Comparison of ENCODE assay signal across 16 cellular contexts in genomic region chr18:62258606-62259005, GRCh38.
A peak's percentile ranks its signal among the peaks of the same experiment; 100 is the strongest.
DNase-seq lines count a peak whose midpoint lies in the region; ATAC-seq and TF ChIP-seq lines count a peak whose summit lies in the region.
"Had no signal": no experiment of that assay in that cellular context is flagged by ENCODE, and none has a peak within 500 bp of the region (broad histone marks: within the 10 kb centered on the region; RNA-seq: fewer than 3 reads in every experiment).

No MANE protein-coding gene starts in this region.

- H3K4me1 ChIP-seq in effector memory CD4-positive, alpha-beta T cell (ENCODE audit: control insufficient read depth, insufficient read depth, low read length, poor library complexity, severe bottlenecking): no peaks in the 10 kb centered on the region

- H3K9me3 ChIP-seq in effector memory CD4-positive, alpha-beta T cell (ENCODE audit: control insufficient read depth, low read length): no peaks in the 10 kb centered on the region

- no peak overlapping the region for H3K27ac ChIP-seq in effector memory CD4-positive, alpha-beta T cell (ENCODE audit: insufficient read depth, low read length, poor library complexity, severe bottlenecking)
- peak overlapping the region in 3 of 59 donors; percentile 6 to 35 (median 10) for H3K27ac ChIP-seq in dorsolateral prefrontal cortex
- H3K27ac ChIP-seq: RWPE1 had no signal

- H3K4me3 ChIP-seq in effector memory CD4-positive, alpha-beta T cell (ENCODE audit: insufficient read depth, low read depth, low read length, poor library complexity, severe bottlenecking): no peak overlapping the region
- no peak overlapping the region for H3K4me3 ChIP-seq in dorsolateral prefrontal cortex
- H3K4me3 ChIP-seq: smooth muscle cell had no signal

- no peak for TF ChIP-seq CTCF in activated CD8-positive, alpha-beta T cell treated with anti-CD3 and anti-CD28 coated beads for 36 hours (IDR thresholded peaks at IDR 0.05)
- no peak for TF ChIP-seq CTCF in dorsolateral prefrontal cortex (IDR thresholded peaks at IDR 0.05 in 54 of 56, conservative IDR thresholded peaks at IDR 0.05 in 2 of 56; ENCODE audit: low read depth in 1 of 56, partially characterized antibody in 56 of 56)

- CTCF ChIA-PET in activated CD8-positive, alpha-beta T cell treated with anti-CD3 and anti-CD28 coated beads, Interleukin-2, amount 10 ng/mL, durations not matched to agents 7 days and 5 days (lab: Charles Lee): interaction anchor here (1.1 to 2.1 kb wide), 3 partner anchors 9 to 166 kb away, joined by 3 to 12 read pairs (median 3); no protein-coding TSS in a partner anchor
- CTCF ChIA-PET in activated CD8-positive, alpha-beta T cell treated with anti-CD3 and anti-CD28 coated beads for 36 hours (lab: Charles Lee): interaction anchor here (0.6 to 2.5 kb wide), 3 partner anchors 9 to 76 kb away, joined by 3 to 15 read pairs (median 5); no protein-coding TSS in a partner anchor

- H3K9me3 Mint-ChIP-seq in activated CD8-positive, alpha-beta T cell treated with anti-CD3 and anti-CD28 coated beads, Interleukin-2, amount 10 ng/mL, durations not matched to agents 7 days and 5 days (ENCODE audit: insufficient read depth): no peaks in the 10 kb centered on the region
- H3K9me3 Mint-ChIP-seq in activated CD8-positive, alpha-beta T cell treated with anti-CD3 and anti-CD28 coated beads for 36 hours: no peaks in the 10 kb centered on the region
- H3K9me3 Mint-ChIP-seq: activated CD4-positive, alpha-beta memory T cell treated with anti-CD3 and anti-CD28 coated beads, Interleukin-2, amount 10 ng/mL, durations not matched to agents 7 days and 5 days had no signal

- H3K36me3 ChIP-seq in effector memory CD4-positive, alpha-beta T cell (ENCODE audit: control insufficient read depth, insufficient read depth, low read length): peaks cover 68% of the 10 kb centered on the region

- H3K27me3 Mint-ChIP-seq in activated CD8-positive, alpha-beta T cell treated with anti-CD3 and anti-CD28 coated beads, Interleukin-2, amount 10 ng/mL, durations not matched to agents 7 days and 5 days (ENCODE audit: low read depth): no peaks in the 10 kb centered on the region
- no peaks in the 10 kb centered on the region for H3K27me3 Mint-ChIP-seq in activated CD8-positive, alpha-beta T cell treated with anti-CD3 and anti-CD28 coated beads for 36 hours
- H3K27me3 Mint-ChIP-seq: activated CD4-positive, alpha-beta memory T cell treated with anti-CD3 and anti-CD28 coated beads, Interleukin-2, amount 10 ng/mL, durations not matched to agents 7 days and 5 days had no signal

- H3K27ac Mint-ChIP-seq in activated CD8-positive, alpha-beta T cell treated with anti-CD3 and anti-CD28 coated beads, Interleukin-2, amount 10 ng/mL, durations not matched to agents 7 days and 5 days: peak overlapping the region; percentile 34
- no peak overlapping the region for H3K27ac Mint-ChIP-seq in activated CD8-positive, alpha-beta T cell treated with anti-CD3 and anti-CD28 coated beads for 36 hours
- H3K27ac Mint-ChIP-seq: activated CD4-positive, alpha-beta memory T cell treated with anti-CD3 and anti-CD28 coated beads, Interleukin-2, amount 10 ng/mL, durations not matched to agents 7 days and 5 days had no signal

- no peaks in the 10 kb centered on the region for H3K4me1 Mint-ChIP-seq in activated CD8-positive, alpha-beta T cell treated with anti-CD3 and anti-CD28 coated beads, Interleukin-2, amount 10 ng/mL, durations not matched to agents 7 days and 5 days (ENCODE audit: low read depth)
- no peaks in the 10 kb centered on the region for H3K4me1 Mint-ChIP-seq in activated CD8-positive, alpha-beta T cell treated with anti-CD3 and anti-CD28 coated beads for 36 hours (ENCODE audit: low read depth)
- H3K4me1 Mint-ChIP-seq: activated CD4-positive, alpha-beta memory T cell treated with anti-CD3 and anti-CD28 coated beads, Interleukin-2, amount 10 ng/mL, durations not matched to agents 7 days and 5 days had no signal

- peaks cover 45% of the 10 kb centered on the region for H3K36me3 Mint-ChIP-seq in activated CD8-positive, alpha-beta T cell treated with anti-CD3 and anti-CD28 coated beads, Interleukin-2, amount 10 ng/mL, durations not matched to agents 7 days and 5 days (ENCODE audit: low read depth)
- H3K36me3 Mint-ChIP-seq in activated CD8-positive, alpha-beta T cell treated with anti-CD3 and anti-CD28 coated beads for 36 hours (ENCODE audit: low read depth): peaks cover 29% of the 10 kb centered on the region

- no peak for DNase-seq in activated CD8-positive, alpha-beta T cell treated with anti-CD3 and anti-CD28 coated beads, Interleukin-2, amount 10 ng/mL, durations not matched to agents 7 days and 5 days
- no peak for DNase-seq in activated CD8-positive, alpha-beta T cell treated with anti-CD3 and anti-CD28 coated beads for 36 hours
- peak; percentile 27 for DNase-seq in KG1 (lab: John Stamatoyannopoulos, UW)
- DNase-seq in dermis blood vessel endothelial cell: peak; percentile 3
- no peak for DNase-seq in effector memory CD4-positive, alpha-beta T cell
- no peak for DNase-seq in NCI-H2227 treated with DMSO at 0.1 percent for 48 hours (lab: John Stamatoyannopoulos, UW)
- DNase-seq in dorsolateral prefrontal cortex: no peak
- no peak for DNase-seq in ureter (ENCODE audit: low spot score)
- DNase-seq: activated CD4-positive, alpha-beta memory T cell treated with anti-CD3 and anti-CD28 coated beads, Interleukin-2, amount 10 ng/mL, durations not matched to agents 7 days and 5 days; activated effector memory CD4-positive, alpha-beta T cell treated with Interleukin-2 at 50 U/mL for 16 hours; GDM1; NCI-H1417 treated with DMSO at 0.1 percent for 48 hours; NCI-H446 treated with DMSO at 0.1 percent for 48 hours had no signal

- H3K4me3 Mint-ChIP-seq in activated CD8-positive, alpha-beta T cell treated with anti-CD3 and anti-CD28 coated beads, Interleukin-2, amount 10 ng/mL, durations not matched to agents 7 days and 5 days: no peak overlapping the region
- H3K4me3 Mint-ChIP-seq in activated CD8-positive, alpha-beta T cell treated with anti-CD3 and anti-CD28 coated beads for 36 hours: no peak overlapping the region
- H3K4me3 Mint-ChIP-seq: activated CD4-positive, alpha-beta memory T cell treated with anti-CD3 and anti-CD28 coated beads, Interleukin-2, amount 10 ng/mL, durations not matched to agents 7 days and 5 days had no signal

- no peaks in the 10 kb centered on the region for H3K27me3 ChIP-seq in effector memory CD4-positive, alpha-beta T cell (replicated peaks; ENCODE audit: control insufficient read depth, insufficient read depth, low read length, poor library complexity, severe bottlenecking)
- no peaks in the 10 kb centered on the region for H3K27me3 ChIP-seq in dorsolateral prefrontal cortex

- POLR2A ChIA-PET in activated CD8-positive, alpha-beta T cell treated with anti-CD3 and anti-CD28 coated beads, Interleukin-2, amount 10 ng/mL, durations not matched to agents 7 days and 5 days (lab: Charles Lee): no interaction called here
- POLR2A ChIA-PET in activated CD8-positive, alpha-beta T cell treated with anti-CD3 and anti-CD28 coated beads for 36 hours (lab: Charles Lee): no interaction called here

- intact Hi-C loops in activated CD8-positive, alpha-beta T cell treated with anti-CD3 and anti-CD28 coated beads for 36 hours (cut with micrococcal nuclease): no loop called here
- intact Hi-C loops in dorsolateral prefrontal cortex (cut with DNase I): no loop called here

- no peak for ATAC-seq in activated CD8-positive, alpha-beta T cell treated with anti-CD3 and anti-CD28 coated beads, Interleukin-2, amount 10 ng/mL, durations not matched to agents 7 days and 5 days
- no peak for ATAC-seq in activated CD8-positive, alpha-beta T cell treated with anti-CD3 and anti-CD28 coated beads for 36 hours
- ATAC-seq: HepG2 had no signal

Comparison
In these comparisons a context has a peak if more than half of its experiments do, and no peak if none do; other contexts are left out.
1. DNase-seq: peak in KG1 (single experiment) and dermis blood vessel endothelial cell (single experiment); none in activated CD8-positive, alpha-beta T cell treated with anti-CD3 and anti-CD28 coated beads, Interleukin-2, amount 10 ng/mL, durations not matched to agents 7 days and 5 days (single experiment), activated CD8-positive, alpha-beta T cell treated with anti-CD3 and anti-CD28 coated beads for 36 hours (single experiment), effector memory CD4-positive, alpha-beta T cell (0 of 3), NCI-H2227 treated with DMSO at 0.1 percent for 48 hours (single experiment), dorsolateral prefrontal cortex (0 of 10) and ureter (single experiment).